8 cellular contexts compared by ENCODE assay signal in genomic region chrX:154486396-154487207, GRCh38. TPM values are rescaled to one million over a fixed set of nuclear protein-coding genes. Genes with fewer than 3 reads are reported as not detected.
DNase-seq lines count a peak whose midpoint lies in the region; ATAC-seq and TF ChIP-seq lines count a peak whose summit lies in the region.

Gene UBL4A, minus strand, starts transcription at chrX:154486615. Its CDS starts 31 bp downstream, at chrX:154486584.

- no peaks in the 10 kb centered on the region for H3K36me3 Mint-ChIP-seq in CD4-positive, CD25-positive, alpha-beta regulatory T cell
- peaks cover 3 to 28% (median 22%) of the 10 kb centered on the region in 3 experiments; a peak in 6 of 7 replicates for H3K36me3 Mint-ChIP-seq in H9 (ENCODE audit: insufficient read depth in 1 of 3, low read depth in 3 of 3)

- no peak within 1 kb of the TSS for H2BK12ac ChIP-seq in H9 (ENCODE audit: insufficient read length, low read depth, low read length)

- no peak within 1 kb of the TSS for H3K56ac ChIP-seq in H9 (ENCODE audit: insufficient read length, low read depth, low read length)

- no peaks in the 10 kb centered on the region for H4K20me1 ChIP-seq in H9 (ENCODE audit: control insufficient read depth, insufficient read depth, insufficient read length)

- H3K4me3 ChIP-seq in CD4-positive, CD25-positive, alpha-beta regulatory T cell (ENCODE audit: low read depth, low read length): no peak within 1 kb of the TSS
- peak within 1 kb of the TSS; percentile 65 for H3K4me3 ChIP-seq in mucosa of rectum (ENCODE audit: low read length in 2 of 2)
- peak within 1 kb of the TSS; percentile 63 to 68 (median 66) for H3K4me3 ChIP-seq in stomach

- H2BK20ac ChIP-seq in H9 (ENCODE audit: low read depth, low read length, poor library complexity, severe bottlenecking): no peak within 1 kb of the TSS

- no peak within 1 kb of the TSS for H2AFZ ChIP-seq in H9 (ENCODE audit: low read length)

- peaks cover 3% of the 10 kb centered on the region for H3K36me3 ChIP-seq in CD4-positive, CD25-positive, alpha-beta regulatory T cell (ENCODE audit: control insufficient read depth, insufficient read depth, low read length)
- H3K36me3 ChIP-seq in mucosa of rectum (ENCODE audit: control insufficient read depth in 2 of 2, insufficient read depth in 2 of 2, low read length in 2 of 2) (peaks cover 0 to 5% of the 10 kb centered on the region in 2 donors), stomach (peaks cover 0 to 31% (median 23%) of the 10 kb centered on the region in 4 donors)

- H4K5ac ChIP-seq in H9 (ENCODE audit: insufficient read length, low read depth, low read length): no peak within 1 kb of the TSS

- H3K4me3 Mint-ChIP-seq in CD4-positive, CD25-positive, alpha-beta regulatory T cell: peak within 1 kb of the TSS; percentile 79 to 91 (median 84)
- peak within 1 kb of the TSS; percentile 62 to 78 for H3K4me3 Mint-ChIP-seq in H9

- H3K27ac ChIP-seq in CD4-positive, CD25-positive, alpha-beta regulatory T cell (ENCODE audit: insufficient read depth, low read length, poor library complexity, severe bottlenecking): peak within 1 kb of the TSS; percentile 60
- H3K27ac ChIP-seq in H9 (ENCODE audit: insufficient read length, low read depth, low read length): no peak within 1 kb of the TSS
- H3K27ac ChIP-seq in epithelial cell of prostate: peak within 1 kb of the TSS; percentile 65
- peak within 1 kb of the TSS; percentile 76 to 80 for H3K27ac ChIP-seq in mucosa of rectum (ENCODE audit: low read depth in 2 of 2, low read length in 2 of 2)
- H3K27ac ChIP-seq in stomach: peak within 1 kb of the TSS; percentile 83 to 91 (median 85)

- H3K23ac ChIP-seq in H9 (ENCODE audit: insufficient read length, low read depth, low read length): no peak within 1 kb of the TSS

- H4K91ac ChIP-seq in H9 (ENCODE audit: insufficient read length, low read depth, low read length): no peak within 1 kb of the TSS

- H3K9ac ChIP-seq in H9 (ENCODE audit: extremely low read depth, insufficient read length, low read length): no peak within 1 kb of the TSS
- peak within 1 kb of the TSS; percentile 65 to 75 for H3K9ac ChIP-seq in mucosa of rectum (ENCODE audit: low read depth in 1 of 2, low read length in 2 of 2)

- no peaks in the 10 kb centered on the region for H3K23me2 ChIP-seq in H9 (ENCODE audit: insufficient read length, low read depth, low read length, poor library complexity, severe bottlenecking)

- no peaks in the 10 kb centered on the region for H3K9me3 Mint-ChIP-seq in CD4-positive, CD25-positive, alpha-beta regulatory T cell
- peaks cover 73 to 80% of the 10 kb centered on the region in 2 experiments for H3K9me3 Mint-ChIP-seq in H9

- H3K27me3 ChIP-seq in CD4-positive, CD25-positive, alpha-beta regulatory T cell (ENCODE audit: control insufficient read depth, insufficient read depth, low read length): no peaks in the 10 kb centered on the region
- H3K27me3 ChIP-seq in H9 (ENCODE audit: insufficient read depth, low read length): no peaks in the 10 kb centered on the region
- H3K27me3 ChIP-seq in mucosa of rectum (ENCODE audit: control insufficient read depth in 2 of 2, insufficient read depth in 2 of 2, low read length in 2 of 2): peaks cover 0 to 3% of the 10 kb centered on the region in 2 donors
- no peaks in the 10 kb centered on the region for H3K27me3 ChIP-seq in stomach

- H3K79me1 ChIP-seq in H9 (ENCODE audit: insufficient read depth, low read depth, low read length, poor library complexity, severe bottlenecking): no peaks in the 10 kb centered on the region

- TF ChIP-seq CTCF in H9 (conservative IDR thresholded peaks at IDR 0.05) (no peak), stomach (IDR thresholded peaks at IDR 0.05) (no peak)

- H2BK15ac ChIP-seq in H9 (ENCODE audit: low read depth, low read length): no peak within 1 kb of the TSS

- no peak for TF ChIP-seq EP300 in stomach (IDR thresholded peaks at IDR 0.05)

- H3K4me1 Mint-ChIP-seq in CD4-positive, CD25-positive, alpha-beta regulatory T cell: peaks cover 0 to 56% (median 9%) of the 10 kb centered on the region in 4 donors
- H3K4me1 Mint-ChIP-seq in H9: peaks cover 6 to 18% of the 10 kb centered on the region in 2 experiments; a peak in 3 of 4 replicates

- H2BK120ac ChIP-seq in H9 (ENCODE audit: low read depth, low read length, poor library complexity, severe bottlenecking): no peak within 1 kb of the TSS

- TF ChIP-seq POLR2A in stomach (IDR thresholded peaks at IDR 0.05): no peak

- no peak within 1 kb of the TSS for H3K4ac ChIP-seq in H9 (ENCODE audit: low read depth, low read length)

- no peak within 1 kb of the TSS for H2BK5ac ChIP-seq in H9 (ENCODE audit: insufficient read length, low read length)

- no peak within 1 kb of the TSS for H3T11ph ChIP-seq in H9 (ENCODE audit: low read length)

- no peak within 1 kb of the TSS for H3K14ac ChIP-seq in H9 (ENCODE audit: insufficient read depth, low read length)

- WGBS in H9 (ENCODE audit: extremely low coverage, insufficient read length, low lambda C conversion rate): no CpG with 5 or more reads among the region's 95 CpGs
- WGBS in stomach, 5 donors: 0 to 34% (median 19%) methylated on average over 20 to 77 of the region's 95 CpGs

- DNase-seq in CD4-positive, CD25-positive, alpha-beta regulatory T cell: peak; percentile 44 to 56 (median 55)
- DNase-seq in H9 (peak; percentile 47), NCI-H774 (lab: John Stamatoyannopoulos, UW) (peak; percentile 48), activated T-cell treated with anti-CD3 and anti-CD28 coated beads for 24 hours (ENCODE audit: low read depth) (peak; percentile 37), epithelial cell of prostate (ENCODE audit: low read depth, low spot score) (no peak), stomach (peak; percentile 63)

- ATAC-seq in CD4-positive, CD25-positive, alpha-beta regulatory T cell (ENCODE audit: low read depth in 2 of 2): peak in 1 of 2 donors; percentile 32
- ATAC-seq in HG02852 (IDR thresholded peaks at IDR 0.05; ENCODE audit: unreplicated experiment): no peak

- no peaks in the 10 kb centered on the region for H3K27me3 Mint-ChIP-seq in CD4-positive, CD25-positive, alpha-beta regulatory T cell
- H3K27me3 Mint-ChIP-seq in H9 (ENCODE audit: low read depth): peaks cover 3% of the 10 kb centered on the region

- no peaks in the 10 kb centered on the region for H3K9me3 ChIP-seq in CD4-positive, CD25-positive, alpha-beta regulatory T cell (ENCODE audit: control insufficient read depth in 2 of 2, low read length in 2 of 2)
- H3K9me3 ChIP-seq in H9 (ENCODE audit: control insufficient read depth, low read depth, low read length): peaks cover 52% of the 10 kb centered on the region
- H3K9me3 ChIP-seq in mucosa of rectum (ENCODE audit: control insufficient read depth in 2 of 2, low read length in 2 of 2): no peaks in the 10 kb centered on the region
- no peaks in the 10 kb centered on the region for H3K9me3 ChIP-seq in stomach

- no peak within 1 kb of the TSS for H3K18ac ChIP-seq in H9 (ENCODE audit: insufficient read length, low read depth, low read length)

- no peak within 1 kb of the TSS for H2AK5ac ChIP-seq in H9 (ENCODE audit: insufficient read length, low read length)

- no peak within 1 kb of the TSS for H4K8ac ChIP-seq in H9 (replicated peaks; ENCODE audit: insufficient read length, low read depth, low read length)

- peak within 1 kb of the TSS in 1 of 3 donors; percentile 48 for H3K27ac Mint-ChIP-seq in CD4-positive, CD25-positive, alpha-beta regulatory T cell
- no peak within 1 kb of the TSS for H3K27ac Mint-ChIP-seq in H9

- intact Hi-C loops in stomach (cut with DNase I; ENCODE audit: low total_unique reads): no loop called here

- peak within 1 kb of the TSS; percentile 20 for H3K4me2 ChIP-seq in H9 (ENCODE audit: insufficient read depth, insufficient read length, low read length)

- peaks cover 36% of the 10 kb centered on the region for H3K4me1 ChIP-seq in CD4-positive, CD25-positive, alpha-beta regulatory T cell (ENCODE audit: control insufficient read depth, insufficient read depth, low read length, poor library complexity, severe bottlenecking)
- H3K4me1 ChIP-seq in H9 (ENCODE audit: insufficient read depth, low read length) (no peaks in the 10 kb centered on the region; the same call in 1 of the 2 replicates), mucosa of rectum (ENCODE audit: control insufficient read depth in 2 of 2, insufficient read depth in 2 of 2, low read length in 2 of 2) (peaks cover 19 to 21% of the 10 kb centered on the region in 2 donors), stomach (peaks cover 0 to 57% (median 35%) of the 10 kb centered on the region in 4 donors)

- H3K79me2 ChIP-seq in H9 (ENCODE audit: insufficient read depth, low read length): no peaks in the 10 kb centered on the region

RNA-seq across cellular contexts. Expression of gene UBL4A, which starts in this region (rescaled TPM):
- 12.5 TPM for total RNA-seq in CD4-positive, CD25-positive, alpha-beta regulatory T cell
- 10 to 100 TPM; 51.8 to 59.5 (median 55.0) TPM for polyA plus RNA-seq in CD4-positive, CD25-positive, alpha-beta regulatory T cell
- total RNA-seq in H9 (2021) (30.9 and 35.4 TPM in 2 replicates), stomach (10 to 100 TPM in 4 of 5 donors, 1 to 10 TPM in 1; 8.0 to 50.1 (median 19.8) TPM)
- 10 to 100 TPM; 22.5 to 34.4 (median 32.1) TPM for polyA plus RNA-seq in stomach
